Comparison of ENCODE assay signal across 24 cellular contexts in genomic region chr21:19508844-19509243, GRCh38.
"Had no signal": no experiment of that assay in that cellular context is flagged by ENCODE, and none has a peak within 500 bp of the region (broad histone marks: within the 10 kb centered on the region; RNA-seq: fewer than 3 reads in every experiment).

No MANE protein-coding gene starts in this region.

- H3K4me1 Mint-ChIP-seq: activated CD4-positive, alpha-beta memory T cell treated with anti-CD3 and anti-CD28 coated beads, Interleukin-2, amount 10 ng/mL, durations not matched to agents 7 days and 5 days; activated naive CD8-positive, alpha-beta T cell treated with anti-CD3 and anti-CD28 coated beads, Interleukin-2, amount 10 ng/mL, durations not matched to agents 7 days and 5 days; T-cell had no signal

- H3K27me3 ChIP-seq: adrenal gland had no signal

- H3K4me1 ChIP-seq: adrenal gland had no signal

- H3K36me3 Mint-ChIP-seq: activated naive CD8-positive, alpha-beta T cell treated with anti-CD3 and anti-CD28 coated beads, Interleukin-2, amount 10 ng/mL, durations not matched to agents 7 days and 5 days; T-cell had no signal

- H3K36me3 ChIP-seq: adrenal gland had no signal

- DNase-seq: activated CD4-positive, alpha-beta memory T cell treated with anti-CD3 and anti-CD28 coated beads, Interleukin-2, amount 10 ng/mL, durations not matched to agents 7 days and 5 days; activated CD4-positive, alpha-beta T cell treated with anti-CD3 and anti-CD28 coated beads, Interleukin-2, amount 50 U/mL, for 1 hour; activated CD4-positive, CD25-positive, alpha-beta regulatory T cell; activated naive CD4-positive, alpha-beta T cell treated with anti-CD3 and anti-CD28 coated beads, Interleukin-2, amount 50 U/mL, for 16 hours; activated naive CD8-positive, alpha-beta T cell treated with anti-CD3 and anti-CD28 coated beads, Interleukin-2, amount 10 ng/mL, durations not matched to agents 7 days and 5 days; activated T-cell treated with anti-CD3 and anti-CD28 coated beads for 4 hours; activated T-cell treated with anti-CD3 and anti-CD28 coated beads, Interleukin-2, amount 50 U/mL, for 72 hours; adrenal gland; cerebellar nuclear complex; Kasumi-1; KBM-7; NCI-H1105; NCI-H1436; NCI-H1694 treated with DMSO at 0.1 percent for 48 hours; NCI-H2029 treated with DMSO at 0.1 percent for 48 hours; NCI-H446; NCI-H524; PC-3; SHP77; T-cell; T-helper 2 cell; T1000 had no signal

- ATAC-seq: activated T-cell treated with anti-CD3 and anti-CD28 coated beads, Interleukin-2, amount 50 U/mL, for 72 hours; PC-3; T-cell had no signal

- H3K27me3 Mint-ChIP-seq: activated CD4-positive, alpha-beta memory T cell treated with anti-CD3 and anti-CD28 coated beads, Interleukin-2, amount 10 ng/mL, durations not matched to agents 7 days and 5 days; activated naive CD8-positive, alpha-beta T cell treated with anti-CD3 and anti-CD28 coated beads, Interleukin-2, amount 10 ng/mL, durations not matched to agents 7 days and 5 days; T-cell had no signal

- H3K4me3 ChIP-seq: adrenal gland had no signal

- H3K27ac ChIP-seq: adrenal gland, VCaP had no signal

- H3K4me3 Mint-ChIP-seq: activated CD4-positive, alpha-beta memory T cell treated with anti-CD3 and anti-CD28 coated beads, Interleukin-2, amount 10 ng/mL, durations not matched to agents 7 days and 5 days; activated naive CD8-positive, alpha-beta T cell treated with anti-CD3 and anti-CD28 coated beads, Interleukin-2, amount 10 ng/mL, durations not matched to agents 7 days and 5 days; activated T-cell treated with anti-CD3 and anti-CD28 coated beads, Interleukin-2, amount 50 U/mL, for 72 hours; T-cell had no signal

- H3K27ac Mint-ChIP-seq: activated CD4-positive, alpha-beta memory T cell treated with anti-CD3 and anti-CD28 coated beads, Interleukin-2, amount 10 ng/mL, durations not matched to agents 7 days and 5 days; activated naive CD8-positive, alpha-beta T cell treated with anti-CD3 and anti-CD28 coated beads, Interleukin-2, amount 10 ng/mL, durations not matched to agents 7 days and 5 days; activated T-cell treated with anti-CD3 and anti-CD28 coated beads, Interleukin-2, amount 50 U/mL, for 72 hours; activated T-helper 2 cell treated with anti-CD3 and anti-CD28 coated beads, Interferon-gamma antibody, Interleukin-2, Interleukin-4, amounts not matched to agents 10 μg/mL and 5 μg/mL and 100 μg/mL, durations not matched to agents 14 hours and 24 hours and 36 hours; T-cell had no signal
